Comparison of ENCODE assay signal across 9 cellular contexts in the genomic region with DNA sequence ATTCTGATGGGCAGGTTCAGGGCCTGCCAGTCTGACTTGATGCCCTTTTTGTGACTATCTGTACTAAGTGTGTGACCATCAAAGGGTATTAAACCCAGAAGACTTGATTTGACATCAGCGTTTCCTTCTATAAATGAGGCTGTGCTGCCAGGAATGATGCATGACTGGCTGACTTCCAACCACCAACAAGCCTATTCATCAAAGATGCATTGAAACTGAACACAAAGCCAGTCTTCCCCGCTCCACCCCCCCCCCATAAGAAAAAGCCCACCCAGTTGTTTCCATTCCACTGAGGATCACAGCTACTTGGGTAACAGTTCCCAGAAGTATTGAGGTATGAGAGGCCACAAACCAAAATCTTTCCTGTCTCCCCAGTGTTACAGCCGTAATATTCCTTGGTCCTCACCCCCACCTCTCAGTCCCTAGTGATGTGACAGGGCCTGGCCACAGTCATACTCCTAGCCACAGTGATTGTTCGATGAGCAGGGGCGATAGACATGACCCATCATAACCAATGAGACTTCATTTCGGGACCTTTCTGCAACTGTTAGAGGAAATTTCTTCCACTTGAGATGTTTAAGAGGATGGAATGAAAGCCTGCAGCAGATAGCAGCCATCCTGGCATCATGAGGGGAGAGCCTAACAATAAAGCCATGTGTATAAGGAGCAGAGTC. TPM values are rescaled to one million over a fixed set of nuclear protein-coding genes. Genes with fewer than 3 reads are reported as not detected.
DNase-seq lines count a peak whose midpoint lies in the region; ATAC-seq and FAIRE-seq lines count a peak whose summit lies in the region.
"Had no signal": no experiment of that assay in that cellular context is flagged by ENCODE, and none has a peak within 500 bp of the region (broad histone marks: within the 10 kb centered on the region; RNA-seq: fewer than 3 reads in every experiment).

No MANE protein-coding gene starts in this region.

- peak; percentile 52 for DNase-seq in activated T-cell treated with anti-CD3 and anti-CD28 coated beads for 48 hours (ENCODE audit: low read depth)
- DNase-seq in activated T-cell treated with anti-CD3 and anti-CD28 coated beads, Interleukin-2, amount 50 U/mL, for 1 hour, result no peak
- DNase-seq in activated naive CD8-positive, alpha-beta T cell treated with anti-CD3 and anti-CD28 coated beads, Interleukin-2, amount 10 ng/mL, durations not matched to agents 7 days and 5 days, result no peak
- peak; percentile 78 for DNase-seq in medulla oblongata (ENCODE audit: extremely low spot score)
- no peak for DNase-seq in GM19239 (ENCODE audit: insufficient read length, low spot score)
- no peak for DNase-seq in glomerular visceral epithelial cell (ENCODE audit: extremely low spot score)
- DNase-seq in naive thymus-derived CD8-positive, alpha-beta T cell, result no peak
- DNase-seq: BE2C had no signal

- peak overlapping the region; percentile 64 for H3K27ac Mint-ChIP-seq in activated naive CD8-positive, alpha-beta T cell treated with anti-CD3 and anti-CD28 coated beads, Interleukin-2, amount 10 ng/mL, durations not matched to agents 7 days and 5 days
- peak overlapping the region in 4 of 10 donors; percentile 37 to 79 (median 56) for H3K27ac Mint-ChIP-seq in naive thymus-derived CD8-positive, alpha-beta T cell

- H3K36me3 Mint-ChIP-seq in activated naive CD8-positive, alpha-beta T cell treated with anti-CD3 and anti-CD28 coated beads, Interleukin-2, amount 10 ng/mL, durations not matched to agents 7 days and 5 days, result peaks cover 6% of the 10 kb centered on the region
- peaks cover 0 to 3% (median 0%) of the 10 kb centered on the region in 3 donors for H3K36me3 Mint-ChIP-seq in naive thymus-derived CD8-positive, alpha-beta T cell

- H3K27me3 Mint-ChIP-seq in activated naive CD8-positive, alpha-beta T cell treated with anti-CD3 and anti-CD28 coated beads, Interleukin-2, amount 10 ng/mL, durations not matched to agents 7 days and 5 days, result no peaks in the 10 kb centered on the region
- no peaks in the 10 kb centered on the region for H3K27me3 Mint-ChIP-seq in naive thymus-derived CD8-positive, alpha-beta T cell

- no peak for ATAC-seq in activated naive CD8-positive, alpha-beta T cell treated with anti-CD3 and anti-CD28 coated beads, Interleukin-2, amount 10 ng/mL, durations not matched to agents 7 days and 5 days (ENCODE audit: low read depth)
- ATAC-seq in naive thymus-derived CD8-positive, alpha-beta T cell, result no peak

- POLR2A ChIA-PET in activated naive CD8-positive, alpha-beta T cell treated with anti-CD3 and anti-CD28 coated beads, Interleukin-2, amount 10 ng/mL, durations not matched to agents 7 days and 5 days (lab: Charles Lee), result interaction anchor here (0.7 kb wide), 2 partner anchors 10 to 19 kb away, joined by 3 to 4 read pairs; no protein-coding TSS in a partner anchor
- POLR2A ChIA-PET in naive thymus-derived CD8-positive, alpha-beta T cell (lab: Charles Lee), result no interaction called here

- H3K27ac ChIP-seq in temporal lobe (ENCODE audit: low read depth, low read length), result peak overlapping the region; percentile 52

- H3K9me3 Mint-ChIP-seq in activated naive CD8-positive, alpha-beta T cell treated with anti-CD3 and anti-CD28 coated beads, Interleukin-2, amount 10 ng/mL, durations not matched to agents 7 days and 5 days, result no peaks in the 10 kb centered on the region
- H3K9me3 Mint-ChIP-seq in naive thymus-derived CD8-positive, alpha-beta T cell, result no peaks in the 10 kb centered on the region

- peaks cover 49% of the 10 kb centered on the region for H3K4me1 Mint-ChIP-seq in activated naive CD8-positive, alpha-beta T cell treated with anti-CD3 and anti-CD28 coated beads, Interleukin-2, amount 10 ng/mL, durations not matched to agents 7 days and 5 days
- H3K4me1 Mint-ChIP-seq in naive thymus-derived CD8-positive, alpha-beta T cell, result peaks cover 16 to 80% (median 56%) of the 10 kb centered on the region in 4 donors

- no peak overlapping the region for H3K4me3 Mint-ChIP-seq in activated naive CD8-positive, alpha-beta T cell treated with anti-CD3 and anti-CD28 coated beads, Interleukin-2, amount 10 ng/mL, durations not matched to agents 7 days and 5 days
- H3K4me3 Mint-ChIP-seq in naive thymus-derived CD8-positive, alpha-beta T cell, result no peak overlapping the region

- no peak for FAIRE-seq in GM19239 (lab: Jason Lieb, UNC)

RNA-seq across cellular contexts. Expression of a gene that starts 22.6 kb away (rescaled TPM):
- 10 to 100 TPM; 12.7 to 12.9 TPM for total RNA-seq in activated naive CD8-positive, alpha-beta T cell treated with anti-CD3 and anti-CD28 coated beads, Interleukin-2, amount 10 ng/mL, durations not matched to agents 7 days and 5 days
- 68.8 TPM for total RNA-seq in temporal lobe
- total RNA-seq in naive thymus-derived CD8-positive, alpha-beta T cell, result 1 to 10 TPM; 4.4 to 4.8 TPM
- polyA plus RNA-seq in naive thymus-derived CD8-positive, alpha-beta T cell, result 10 to 100 TPM; 12.1 to 26.1 (median 13.7) TPM

Comparison
In these comparisons a context has a peak if more than half of its experiments do, and no peak if none do; other contexts are left out.
1. DNase-seq: peak in activated T-cell treated with anti-CD3 and anti-CD28 coated beads for 48 hours (single experiment) and medulla oblongata (single experiment); none in activated T-cell treated with anti-CD3 and anti-CD28 coated beads, Interleukin-2, amount 50 U/mL, for 1 hour (single experiment), activated naive CD8-positive, alpha-beta T cell treated with anti-CD3 and anti-CD28 coated beads, Interleukin-2, amount 10 ng/mL, durations not matched to agents 7 days and 5 days (single experiment), GM19239 (single experiment), glomerular visceral epithelial cell (single experiment) and naive thymus-derived CD8-positive, alpha-beta T cell (0 of 10).